Comparison of ENCODE assay signal across 18 cellular contexts in the genomic region with DNA sequence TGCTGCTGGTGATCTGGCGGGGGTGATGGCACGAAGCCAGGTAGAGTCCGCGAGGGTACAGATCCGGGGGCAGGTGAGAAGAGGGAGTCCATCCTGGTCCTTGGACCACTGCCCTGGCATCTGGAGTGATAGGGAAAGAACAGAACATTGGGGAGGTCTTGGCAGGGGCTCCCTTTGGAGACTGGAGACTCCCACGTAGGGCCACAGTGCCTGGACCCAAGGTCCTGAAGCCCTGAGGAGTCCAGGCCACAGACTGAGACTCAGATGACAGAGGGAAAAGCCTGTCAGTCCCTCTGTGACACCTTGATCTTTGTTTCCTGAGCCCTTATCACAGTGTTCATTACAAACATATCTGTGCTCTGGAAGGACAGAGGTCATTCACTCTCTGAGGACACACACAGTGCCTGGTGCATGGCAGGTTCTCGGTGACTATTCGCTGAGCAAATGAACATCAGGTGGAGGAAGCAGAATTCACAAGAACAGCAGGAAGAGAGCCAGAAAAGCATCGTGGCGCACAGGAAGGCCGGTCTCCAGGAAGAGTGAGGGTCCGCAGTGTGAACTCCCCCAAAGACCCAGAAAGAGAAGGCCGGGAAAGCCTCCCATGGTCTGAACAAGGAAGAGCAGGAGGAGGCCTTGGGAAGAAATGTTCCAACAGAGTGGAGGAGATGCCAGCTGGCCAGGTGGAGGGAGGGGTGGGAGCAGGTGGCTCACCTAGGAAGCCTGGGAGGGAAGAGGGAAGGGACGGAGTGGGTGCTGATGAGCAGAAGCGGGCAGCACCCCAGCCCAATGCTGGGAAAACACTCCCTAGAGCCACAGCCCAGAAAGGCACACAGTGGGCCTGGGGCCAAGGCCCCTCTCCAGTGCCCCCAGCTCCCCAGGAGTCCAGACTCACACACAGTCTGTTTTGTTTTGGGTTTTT. TPM values are rescaled to one million over a fixed set of nuclear protein-coding genes. Genes with fewer than 3 reads are reported as not detected.
DNase-seq lines count a peak whose midpoint lies in the region; ATAC-seq, FAIRE-seq and TF ChIP-seq lines count a peak whose summit lies in the region.
"Had no signal": no experiment of that assay in that cellular context is flagged by ENCODE, and none has a peak within 500 bp of the region (broad histone marks: within the 10 kb centered on the region; RNA-seq: fewer than 3 reads in every experiment).

No MANE protein-coding gene starts in this region.

- no peak for TF ChIP-seq CTCF in body of pancreas (IDR thresholded peaks at IDR 0.05)
- TF ChIP-seq CTCF in kidney (IDR thresholded peaks at IDR 0.05; ENCODE audit: borderline replicate concordance, extremely low read depth, insufficient read depth): no peak

- H3K4me1 ChIP-seq in body of pancreas (peaks cover 46% of the 10 kb centered on the region), kidney (ENCODE audit: control insufficient read depth in 1 of 2, insufficient read depth in 1 of 2, low read depth in 1 of 2, low read length in 2 of 2) (peaks cover 43 to 64% of the 10 kb centered on the region in 2 donors)

- no peak for FAIRE-seq in kidney (lab: Jason Lieb, UNC)

- H3K36me3 ChIP-seq in body of pancreas (replicated peaks in 1 of 2; ENCODE audit: insufficient read depth in 1 of 2, low read depth in 2 of 2): no peaks in the 10 kb centered on the region
- H3K36me3 ChIP-seq in kidney (ENCODE audit: control insufficient read depth in 1 of 2, insufficient read depth in 2 of 2, low read length in 2 of 2): no peaks in the 10 kb centered on the region
- H3K36me3 ChIP-seq: adrenal gland, upper lobe of right lung had no signal

- intact Hi-C loops in body of pancreas (cut with DNase I): loop anchor here (5.0 kb wide), 1 partner anchor 219 kb away; no protein-coding TSS in a partner anchor
- intact Hi-C loops in kidney (cut with DNase I): no loop called here

- peak overlapping the region in 1 of 2 donors; percentile 26 for H3K9ac ChIP-seq in kidney (ENCODE audit: low read length in 2 of 2)

- no peak for ATAC-seq in stimulated activated naive CD8-positive, alpha-beta T cell treated with anti-CD3 and anti-CD28 coated beads, Interleukin-15, amount 100 ng/mL, for 72 hours
- no peak for ATAC-seq in stimulated activated naive CD8-positive, alpha-beta T cell treated with anti-CD3 and anti-CD28 coated beads, Interleukin-15, Interleukin-2, amounts not matched to agents 100 U/mL and 50 U/mL, for 24 hours
- ATAC-seq in body of pancreas (no peak), HG03095 (IDR thresholded peaks at IDR 0.05; ENCODE audit: unreplicated experiment) (no peak)
- ATAC-seq: effector memory CD8-positive, alpha-beta T cell; stimulated activated naive B cell treated with anti-CD40 and anti-IgM and Interleukin-4, amounts not matched to agents 10 μg/mL and 1 μg/mL and 100 μg/mL, for 72 hours had no signal

- no peaks in the 10 kb centered on the region for H3K9me3 Mint-ChIP-seq in stimulated activated naive CD8-positive, alpha-beta T cell treated with anti-CD3 and anti-CD28 coated beads, Interleukin-15, amount 100 ng/mL, for 72 hours
- no peaks in the 10 kb centered on the region for H3K9me3 Mint-ChIP-seq in activated T-cell treated with anti-CD3 and anti-CD28 coated beads, Interleukin-2, amount 50 U/mL, for 24 hours
- H3K9me3 Mint-ChIP-seq: CD4-positive, CD25-positive, alpha-beta regulatory T cell; effector memory CD8-positive, alpha-beta T cell; neural crest cell; stimulated activated naive B cell treated with anti-CD40 and anti-IgM and Interleukin-4, amounts not matched to agents 10 μg/mL and 1 μg/mL and 100 μg/mL, for 72 hours had no signal

- no peaks in the 10 kb centered on the region for H3K27me3 Mint-ChIP-seq in stimulated activated naive CD8-positive, alpha-beta T cell treated with anti-CD3 and anti-CD28 coated beads, Interleukin-15, amount 100 ng/mL, for 72 hours
- no peaks in the 10 kb centered on the region for H3K27me3 Mint-ChIP-seq in activated T-cell treated with anti-CD3 and anti-CD28 coated beads, Interleukin-2, amount 50 U/mL, for 24 hours
- H3K27me3 Mint-ChIP-seq: CD4-positive, CD25-positive, alpha-beta regulatory T cell; effector memory CD8-positive, alpha-beta T cell; stimulated activated naive B cell treated with anti-CD40 and anti-IgM and Interleukin-4, amounts not matched to agents 10 μg/mL and 1 μg/mL and 100 μg/mL, for 72 hours had no signal

- no peaks in the 10 kb centered on the region for H3K27me3 ChIP-seq in body of pancreas
- H3K27me3 ChIP-seq: adrenal gland, upper lobe of right lung had no signal

- no peaks in the 10 kb centered on the region for H3K9me3 ChIP-seq in body of pancreas
- H3K9me3 ChIP-seq in kidney (ENCODE audit: control insufficient read depth in 1 of 2, low read length in 2 of 2): no peaks in the 10 kb centered on the region
- H3K9me3 ChIP-seq: adrenal gland, upper lobe of right lung had no signal

- WGBS in body of pancreas, 2 donors: 42 to 51% methylated on average over 15 of the region's 15 CpGs

- peak overlapping the region; percentile 76 to 86 for H3K27ac Mint-ChIP-seq in stimulated activated naive CD8-positive, alpha-beta T cell treated with anti-CD3 and anti-CD28 coated beads, Interleukin-15, amount 100 ng/mL, for 72 hours
- H3K27ac Mint-ChIP-seq in activated T-cell treated with anti-CD3 and anti-CD28 coated beads, Interleukin-2, amount 50 U/mL, for 24 hours: no peak overlapping the region
- H3K27ac Mint-ChIP-seq: stimulated activated naive B cell treated with anti-CD40 and anti-IgM and Interleukin-4, amounts not matched to agents 10 μg/mL and 1 μg/mL and 100 μg/mL, for 72 hours had no signal

- TF ChIP-seq POLR2A in body of pancreas (IDR thresholded peaks at IDR 0.05): no peak

- H3K4me1 Mint-ChIP-seq in stimulated activated naive CD8-positive, alpha-beta T cell treated with anti-CD3 and anti-CD28 coated beads, Interleukin-15, amount 100 ng/mL, for 72 hours: peaks cover 13% of the 10 kb centered on the region
- H3K4me1 Mint-ChIP-seq in activated T-cell treated with anti-CD3 and anti-CD28 coated beads, Interleukin-2, amount 50 U/mL, for 24 hours (ENCODE audit: low read depth): no peaks in the 10 kb centered on the region
- H3K4me1 Mint-ChIP-seq: CD4-positive, CD25-positive, alpha-beta regulatory T cell; neural crest cell had no signal

- no peak overlapping the region for H3K4me3 Mint-ChIP-seq in stimulated activated naive CD8-positive, alpha-beta T cell treated with anti-CD3 and anti-CD28 coated beads, Interleukin-15, amount 100 ng/mL, for 72 hours
- no peak overlapping the region for H3K4me3 Mint-ChIP-seq in activated T-cell treated with anti-CD3 and anti-CD28 coated beads, Interleukin-2, amount 50 U/mL, for 24 hours
- H3K4me3 Mint-ChIP-seq: CD4-positive, CD25-positive, alpha-beta regulatory T cell; effector memory CD8-positive, alpha-beta T cell; neural crest cell; stimulated activated naive B cell treated with anti-CD40 and anti-IgM and Interleukin-4, amounts not matched to agents 10 μg/mL and 1 μg/mL and 100 μg/mL, for 72 hours had no signal

- H3K4me3 ChIP-seq in body of pancreas (no peak overlapping the region), kidney (ENCODE audit: low read length in 2 of 2) (no peak overlapping the region)
- H3K4me3 ChIP-seq: adrenal gland, upper lobe of right lung had no signal

- peaks cover 26% of the 10 kb centered on the region for H3K36me3 Mint-ChIP-seq in activated T-cell treated with anti-CD3 and anti-CD28 coated beads, Interleukin-2, amount 50 U/mL, for 24 hours (ENCODE audit: low read depth)

- H3K27ac ChIP-seq in body of pancreas (peak overlapping the region in 2 of 4 donors; percentile 20 to 39), kidney (ENCODE audit: low read depth in 2 of 2, low read length in 2 of 2) (peak overlapping the region; percentile 32 to 57)
- H3K27ac ChIP-seq: upper lobe of right lung had no signal

- DNase-seq in stimulated activated naive CD8-positive, alpha-beta T cell treated with anti-CD3 and anti-CD28 coated beads, Interleukin-15, amount 100 ng/mL, for 72 hours: no peak
- DNase-seq in stimulated activated naive CD8-positive, alpha-beta T cell treated with anti-CD3 and anti-CD28 coated beads, Interleukin-15, Interleukin-2, amounts not matched to agents 100 U/mL and 50 U/mL, for 24 hours: no peak
- DNase-seq in body of pancreas (peak in 3 of 4 donors; percentile 25 to 53 (median 52)), kidney (no peak), NOMO-1 (lab: John Stamatoyannopoulos, UW; ENCODE audit: unreplicated experiment in 2 of 2) (no peak), iPS-NIHi7 (ENCODE audit: extremely low spot score) (no peak)
- DNase-seq in activated T-cell treated with anti-CD3 and anti-CD28 coated beads, Interleukin-2, amount 50 U/mL, for 24 hours: no peak
- DNase-seq: activated CD4-positive, CD25-positive, alpha-beta regulatory T cell treated with anti-CD3 and anti-CD28 coated beads, Interleukin-2, amount 50 U/mL, for 72 hours; activated effector memory CD4-positive, alpha-beta T cell treated with anti-CD3 and anti-CD28 coated beads, Interleukin-2, amount 50 U/mL, for 16 hours; CD4-positive, CD25-positive, alpha-beta regulatory T cell; DMS79; effector memory CD8-positive, alpha-beta T cell; stimulated activated CD4-positive, alpha-beta T cell treated with anti-CD3 and anti-CD28 coated beads, Interleukin-15, amount 100 ng/mL, for 24 hours; stimulated activated naive B cell treated with anti-CD40 and anti-IgM and Interleukin-4, amounts not matched to agents 10 μg/mL and 1 μg/mL and 100 μg/mL, for 72 hours; upper lobe of right lung had no signal

RNA-seq across cellular contexts. Expression of gene PEMT, which starts 20.5 kb away (rescaled TPM):
- total RNA-seq in body of pancreas: 10 to 100 TPM; 23.4 to 27.8 TPM
- total RNA-seq in kidney: 36.8 TPM
- polyA plus RNA-seq in kidney (ENCODE audit: insufficient read depth, low read depth, low replicate concordance): 52.1 TPM

Comparison
In these comparisons a context has a peak if more than half of its experiments do, and no peak if none do; other contexts are left out.
1. DNase-seq: peak in body of pancreas (3 of 4); none in stimulated activated naive CD8-positive, alpha-beta T cell treated with anti-CD3 and anti-CD28 coated beads, Interleukin-15, amount 100 ng/mL, for 72 hours (0 of 2), stimulated activated naive CD8-positive, alpha-beta T cell treated with anti-CD3 and anti-CD28 coated beads, Interleukin-15, Interleukin-2, amounts not matched to agents 100 U/mL and 50 U/mL, for 24 hours (single experiment), kidney (single experiment), NOMO-1 (0 of 2), iPS-NIHi7 (single experiment) and activated T-cell treated with anti-CD3 and anti-CD28 coated beads, Interleukin-2, amount 50 U/mL, for 24 hours (single experiment).